Comparison of ENCODE assay signal across 8 cellular contexts in the genomic region with DNA sequence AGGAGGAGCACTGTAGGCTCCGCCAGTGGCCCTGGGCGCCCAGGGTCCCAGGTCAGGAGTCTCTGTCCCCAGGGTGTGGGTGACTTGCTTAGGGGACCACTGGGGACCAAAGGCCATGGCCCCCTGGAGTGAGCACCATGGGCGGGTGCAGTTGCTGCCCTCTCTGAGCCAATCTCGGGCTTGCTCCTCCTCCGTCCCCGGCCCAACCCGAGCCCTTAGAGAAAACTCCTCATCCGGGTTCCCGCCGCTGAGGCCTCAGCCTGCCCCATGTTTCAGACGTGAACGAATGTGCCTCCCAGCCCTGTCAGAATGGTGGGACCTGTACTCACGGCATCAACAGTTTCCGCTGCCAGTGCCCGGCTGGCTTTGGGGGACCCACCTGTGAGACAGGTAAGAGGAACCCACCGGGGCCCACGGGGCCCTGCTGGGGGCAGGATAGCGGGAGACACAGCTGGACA. TPM values are rescaled to one million over a fixed set of nuclear protein-coding genes. Genes with fewer than 3 reads are reported as not detected.
DNase-seq lines count a peak whose midpoint lies in the region; ATAC-seq, FAIRE-seq and TF ChIP-seq lines count a peak whose summit lies in the region.

No MANE protein-coding gene starts in this region.

- H3K4me3 Mint-ChIP-seq in naive thymus-derived CD4-positive, alpha-beta T cell, result peak overlapping the region; percentile 51 to 88 (median 76)

- no peaks in the 10 kb centered on the region for H3K9me3 ChIP-seq in HCT116 (ENCODE audit: control insufficient read depth in 1 of 2, insufficient read depth in 1 of 2, low read depth in 1 of 2, low read length in 2 of 2)
- H3K9me3 ChIP-seq in naive thymus-derived CD4-positive, alpha-beta T cell (ENCODE audit: control insufficient read depth in 2 of 3, low read length in 3 of 3), result no peaks in the 10 kb centered on the region

- no peak overlapping the region for H2AFZ ChIP-seq in HCT116 (ENCODE audit: low read depth, low read length, poor library complexity, severe bottlenecking)

- no peaks in the 10 kb centered on the region for H3K9me2 ChIP-seq in HCT116 (ENCODE audit: insufficient read depth)

- H3K4me1 ChIP-seq in HCT116 (ENCODE audit: control insufficient read depth in 1 of 2, insufficient read depth in 2 of 2, low read length in 2 of 2), result no peaks in the 10 kb centered on the region
- H3K4me1 ChIP-seq in naive thymus-derived CD4-positive, alpha-beta T cell (ENCODE audit: control insufficient read depth in 2 of 2, insufficient read depth in 2 of 2, low read length in 2 of 2), result peaks cover 7 to 13% of the 10 kb centered on the region in 2 donors

- CTCF ChIA-PET in HCT116 (lab: Charles Lee), result no interaction called here
- CTCF ChIA-PET in naive thymus-derived CD4-positive, alpha-beta T cell (lab: Charles Lee), result no interaction called here

- ATAC-seq in GM18502 (IDR thresholded peaks at IDR 0.05; ENCODE audit: poor library complexity, unreplicated experiment), result peak; percentile 22
- ATAC-seq in HCT116, result 0 out of 2 replicates have a peak, but pooled peaks have one; percentile 13
- peak; percentile 8 for ATAC-seq in naive thymus-derived CD4-positive, alpha-beta T cell
- no peak for ATAC-seq in GM19395 (IDR thresholded peaks at IDR 0.05; ENCODE audit: unreplicated experiment)
- no peak for ATAC-seq in GM21360 (IDR thresholded peaks at IDR 0.05; ENCODE audit: unreplicated experiment)

- peak overlapping the region in 6 of 9 donors; percentile 21 to 91 (median 77) for H3K27ac Mint-ChIP-seq in naive thymus-derived CD4-positive, alpha-beta T cell

- no peak overlapping the region for H3K9ac ChIP-seq in HCT116 (ENCODE audit: low read length)

- H3K27ac ChIP-seq in HCT116 (ENCODE audit: low read depth, low read length), result no peak overlapping the region
- H3K27ac ChIP-seq in naive thymus-derived CD4-positive, alpha-beta T cell (ENCODE audit: low read depth, low read length), result peak overlapping the region; percentile 66

- no peaks in the 10 kb centered on the region for H3K9me3 Mint-ChIP-seq in naive thymus-derived CD4-positive, alpha-beta T cell

- no peak for TF ChIP-seq CTCF in HCT116 (IDR thresholded peaks at IDR 0.05 in 2 of 3, conservative IDR thresholded peaks at IDR 0.05 in 1 of 3; ENCODE audit: borderline replicate concordance in 1 of 3, insufficient read depth in 1 of 3, low read depth in 2 of 3, low read length in 2 of 3)

- H4K20me1 ChIP-seq in HCT116 (ENCODE audit: insufficient read depth), result no peaks in the 10 kb centered on the region

- no peak overlapping the region for H3K4me2 ChIP-seq in HCT116 (ENCODE audit: low read length)

- TF ChIP-seq POLR2A in HCT116 (IDR thresholded peaks at IDR 0.05; ENCODE audit: borderline replicate concordance, extremely low read depth, insufficient read depth, insufficient read length) (no peak), GM12891 (IDR thresholded peaks at IDR 0.05; ENCODE audit: low read depth, low read length) (no peak)

- no peaks in the 10 kb centered on the region for H3K79me2 ChIP-seq in HCT116 (ENCODE audit: insufficient read depth, low read length)

- H3K36me3 Mint-ChIP-seq in naive thymus-derived CD4-positive, alpha-beta T cell, result peaks cover 0 to 10% (median 0%) of the 10 kb centered on the region in 5 donors

- RAD21 ChIA-PET in HCT116 (lab: Charles Lee; ENCODE audit: low non-redundant PET in 1 of 2, low total read pairs in 2 of 2, uncharacterized antibody in 2 of 2, unreplicated experiment in 2 of 2), result no interaction called here

- H3K4me1 Mint-ChIP-seq in naive thymus-derived CD4-positive, alpha-beta T cell, result peaks cover 0 to 26% (median 6%) of the 10 kb centered on the region in 7 donors

- no peaks in the 10 kb centered on the region for H3K27me3 Mint-ChIP-seq in naive thymus-derived CD4-positive, alpha-beta T cell

- TF ChIP-seq RAD21 in HCT116 (IDR thresholded peaks at IDR 0.05; ENCODE audit: low read depth), result no peak

- H3K27me3 ChIP-seq in HCT116 (ENCODE audit: insufficient read depth, low read length), result no peaks in the 10 kb centered on the region
- H3K27me3 ChIP-seq in naive thymus-derived CD4-positive, alpha-beta T cell (ENCODE audit: control insufficient read depth in 2 of 2, insufficient read depth in 2 of 2, low read length in 2 of 2), result no peaks in the 10 kb centered on the region

- DNase-seq in HCT116 (ENCODE audit: low read depth, low spot score) (no peak), GM12891 (ENCODE audit: insufficient read length, low spot score) (no peak), hepatic stellate cell (ENCODE audit: low spot score) (no peak)
- DNase-seq in activated T-cell treated with anti-CD3 and anti-CD28 coated beads, Interleukin-2, amount 50 U/mL, for 48 hours, result peak; percentile 39 to 51
- peak in 3 of 9 donors; percentile 7 to 14 (median 8) for DNase-seq in naive thymus-derived CD4-positive, alpha-beta T cell

- intact Hi-C loops in HCT116 (cut with micrococcal nuclease), result no loop called here
- intact Hi-C loops in naive thymus-derived CD4-positive, alpha-beta T cell (cut with micrococcal nuclease), result loop anchor here (1.0 to 5.0 kb wide), 5 partner anchors 39 to 113 kb away; a partner anchor contains a TSS

- no peaks in the 10 kb centered on the region for H3K36me3 ChIP-seq in HCT116 (ENCODE audit: control insufficient read depth in 1 of 2, insufficient read depth in 2 of 2, low read length in 2 of 2)
- H3K36me3 ChIP-seq in naive thymus-derived CD4-positive, alpha-beta T cell (ENCODE audit: control insufficient read depth in 2 of 3, insufficient read depth in 3 of 3, low read length in 3 of 3), result no peaks in the 10 kb centered on the region

- POLR2A ChIA-PET in HCT116 (lab: Charles Lee), result no interaction called here
- POLR2A ChIA-PET in naive thymus-derived CD4-positive, alpha-beta T cell (lab: Charles Lee), result interaction anchor here (0.9 kb wide), 1 partner anchor 17 kb away, joined by 3 read pairs; no protein-coding TSS in a partner anchor

- no peak overlapping the region for H3K4me3 ChIP-seq in HCT116 (replicated peaks in 1 of 2; ENCODE audit: low read depth in 1 of 2, low read length in 2 of 2)
- H3K4me3 ChIP-seq in naive thymus-derived CD4-positive, alpha-beta T cell (ENCODE audit: low read length), result peak overlapping the region; percentile 79

- no peak for FAIRE-seq in GM12891 (lab: Jason Lieb, UNC)

- no TSS peak for BruUV-seq in HCT116 (replicated peaks; lab: Mats Ljungman, UMichigan)

TF ChIP-seq in HCT116, 20 proteins besides CTCF, POLR2A, EP300 and RAD21:
- TF ChIP-seq CEBPB (IDR thresholded peaks at IDR 0.05; ENCODE audit: low read depth) (no peak), SP1 (IDR thresholded peaks at IDR 0.05; ENCODE audit: low read depth) (no peak), EZH2 (IDR thresholded peaks at IDR 0.05) (no peak), POLR2AphosphoS5 (IDR thresholded peaks at IDR 0.05; ENCODE audit: low read depth, low read length) (no peak), FOSL1 (IDR thresholded peaks at IDR 0.05; ENCODE audit: low read depth) (no peak)
- TF ChIP-seq, protein P1, sequence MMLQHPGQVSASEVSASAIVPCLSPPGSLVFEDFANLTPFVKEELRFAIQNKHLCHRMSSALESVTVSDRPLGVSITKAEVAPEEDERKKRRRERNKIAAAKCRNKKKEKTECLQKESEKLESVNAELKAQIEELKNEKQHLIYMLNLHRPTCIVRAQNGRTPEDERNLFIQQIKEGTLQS (IDR thresholded peaks at IDR 0.05), result no peak
- TF ChIP-seq, protein P2, sequence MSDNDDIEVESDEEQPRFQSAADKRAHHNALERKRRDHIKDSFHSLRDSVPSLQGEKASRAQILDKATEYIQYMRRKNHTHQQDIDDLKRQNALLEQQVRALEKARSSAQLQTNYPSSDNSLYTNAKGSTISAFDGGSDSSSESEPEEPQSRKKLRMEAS (IDR thresholded peaks at IDR 0.05), result no peak

TF ChIP-seq in GM12891, 5 proteins besides CTCF, POLR2A, EP300 and RAD21:
- TF ChIP-seq TAF1 (IDR thresholded peaks at IDR 0.05; ENCODE audit: low read depth, low read length), result no peak
- no peak for TF ChIP-seq PAX5 (IDR thresholded peaks at IDR 0.05; ENCODE audit: insufficient read depth, low read length, severe bottlenecking)
- no peak for TF ChIP-seq POU2F2 (IDR thresholded peaks at IDR 0.05; ENCODE audit: low read depth, low read length)
- no peak for TF ChIP-seq SPI1 (IDR thresholded peaks at IDR 0.05; ENCODE audit: low read depth, low read length)
- TF ChIP-seq POLR2AphosphoS5 (IDR thresholded peaks at IDR 0.05; ENCODE audit: low read depth, low read length), result no peak
TF ChIP-seq in GM12891: peak in this region for 0.

RNA-seq across cellular contexts. Expression of a gene that starts 38.6 kb away (rescaled TPM):
- 9.6 TPM for total RNA-seq in HCT116 (2021; ENCODE audit: unreplicated experiment)
- 3.8 and 4.3 TPM in 2 replicates for polyA plus RNA-seq in HCT116 (2012)
- total RNA-seq in naive thymus-derived CD4-positive, alpha-beta T cell, result 100 to 1,000 TPM in 1 of 5 experiments, 10 to 100 TPM in 4; 20.3 to 120 (median 56.3) TPM
- 1 to 10 TPM; 1.0 to 1.4 TPM for polyA plus RNA-seq in naive thymus-derived CD4-positive, alpha-beta T cell
- 0.42 TPM for polyA plus RNA-seq in GM12891 (2012; ENCODE audit: low read depth, missing spikeins)

Comparison
In these comparisons a context has a peak if more than half of its experiments do, and no peak if none do; other contexts are left out.
1. ATAC-seq: peak in GM18502 (single experiment), HCT116 (single experiment) and naive thymus-derived CD4-positive, alpha-beta T cell (single experiment); none in GM19395 (single experiment) and GM21360 (single experiment).
2. DNase-seq: peak in activated T-cell treated with anti-CD3 and anti-CD28 coated beads, Interleukin-2, amount 50 U/mL, for 48 hours (2 of 2); none in HCT116 (single experiment), GM12891 (single experiment) and hepatic stellate cell (single experiment).